Comparison of ENCODE assay signal across 17 cellular contexts in the genomic region with DNA sequence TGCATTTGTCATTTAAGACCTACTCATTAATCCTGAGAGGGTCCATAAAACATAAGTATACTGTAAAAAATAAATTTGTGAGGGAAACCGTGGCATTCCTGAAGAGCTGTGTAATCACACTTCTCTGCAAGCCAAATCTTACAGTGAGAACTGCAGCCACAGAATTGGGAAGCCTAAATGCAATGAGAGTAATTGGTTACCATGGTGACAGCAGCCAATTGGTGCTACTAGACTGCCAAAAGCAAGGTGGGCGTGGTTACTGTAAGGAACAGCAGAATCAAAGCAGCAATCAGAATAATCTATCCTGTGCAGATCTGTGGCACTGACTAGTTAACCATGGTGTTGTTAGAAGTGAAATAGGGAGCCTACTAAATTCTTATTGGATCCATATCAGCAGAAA.
A peak's percentile ranks its signal among the peaks of the same experiment; 100 is the strongest.
DNase-seq lines count a peak whose midpoint lies in the region; ATAC-seq and TF ChIP-seq lines count a peak whose summit lies in the region.
"Had no signal": no experiment of that assay in that cellular context is flagged by ENCODE, and none has a peak within 500 bp of the region (broad histone marks: within the 10 kb centered on the region; RNA-seq: fewer than 3 reads in every experiment).

No MANE protein-coding gene starts in this region.

- H3K27ac ChIP-seq in SK-N-SH (ENCODE audit: low read depth in 2 of 2, low read length in 1 of 2), result no peak overlapping the region
- no peak overlapping the region for H3K27ac ChIP-seq in Karpas-422 (ENCODE audit: low read length)
- no peak overlapping the region for H3K27ac ChIP-seq in upper lobe of right lung
- H3K27ac ChIP-seq: body of pancreas, pancreas had no signal

- H3K9me3 ChIP-seq in SK-N-SH (no peaks in the 10 kb centered on the region), NT2/D1 (ENCODE audit: insufficient read depth, low read length) (peaks cover 10% of the 10 kb centered on the region), Karpas-422 (ENCODE audit: low read length) (peaks cover 20% of the 10 kb centered on the region), upper lobe of right lung (no peaks in the 10 kb centered on the region)
- H3K9me3 ChIP-seq: body of pancreas, pancreas had no signal

- H2AFZ ChIP-seq in SK-N-SH (ENCODE audit: low read depth) (no peak overlapping the region), Karpas-422 (ENCODE audit: low read length) (no peak overlapping the region)

- no peak overlapping the region for H3K4me3 ChIP-seq in SK-N-SH (ENCODE audit: low read depth in 2 of 2, low read length in 1 of 2)
- no peak overlapping the region for H3K4me3 ChIP-seq in NT2/D1 (ENCODE audit: insufficient read length, low read depth)
- no peak overlapping the region for H3K4me3 ChIP-seq in Karpas-422 (ENCODE audit: low read length)
- no peak overlapping the region for H3K4me3 ChIP-seq in upper lobe of right lung
- H3K4me3 ChIP-seq: body of pancreas, pancreas had no signal

- CTCF ChIA-PET in SK-N-SH (lab: Yijun Ruan, JAX), result no interaction called here

- H3K79me2 ChIP-seq in SK-N-SH (ENCODE audit: insufficient read depth) (no peaks in the 10 kb centered on the region), Karpas-422 (ENCODE audit: low read length) (no peaks in the 10 kb centered on the region)

- H3F3A ChIP-seq in SK-N-SH (replicated peaks; ENCODE audit: insufficient read depth), result no peaks in the 10 kb centered on the region

- TF ChIP-seq RAD21 in SK-N-SH (IDR thresholded peaks at IDR 0.05; ENCODE audit: low read length), result no peak

- no peak overlapping the region for H3K9ac ChIP-seq in SK-N-SH
- no peak overlapping the region for H3K9ac ChIP-seq in NT2/D1 (ENCODE audit: insufficient read length, low read depth)
- no peak overlapping the region for H3K9ac ChIP-seq in Karpas-422 (ENCODE audit: low read length)

- POLR2A ChIA-PET in SK-N-SH (lab: Yijun Ruan, JAX), result no interaction called here

- H4K20me1 ChIP-seq in SK-N-SH (ENCODE audit: insufficient read depth), result no peaks in the 10 kb centered on the region
- H4K20me1 ChIP-seq in Karpas-422 (ENCODE audit: insufficient read depth, low read depth, low read length), result no peaks in the 10 kb centered on the region

- no peak overlapping the region for H3K4me2 ChIP-seq in SK-N-SH
- no peak overlapping the region for H3K4me2 ChIP-seq in Karpas-422 (ENCODE audit: low read depth, low read length, poor library complexity, severe bottlenecking)

- H3K9me2 ChIP-seq in SK-N-SH (no peaks in the 10 kb centered on the region), Karpas-422 (replicated peaks; ENCODE audit: insufficient read depth, low read length) (no peaks in the 10 kb centered on the region)

- H3K36me3 ChIP-seq in SK-N-SH (replicated peaks in 1 of 2; ENCODE audit: control insufficient read depth in 1 of 2, insufficient read depth in 2 of 2, low read length in 1 of 2), result no peaks in the 10 kb centered on the region
- no peaks in the 10 kb centered on the region for H3K36me3 ChIP-seq in NT2/D1 (ENCODE audit: insufficient read depth, insufficient read length, low read length)
- no peaks in the 10 kb centered on the region for H3K36me3 ChIP-seq in Karpas-422 (ENCODE audit: insufficient read depth, low read length)
- H3K36me3 ChIP-seq in upper lobe of right lung, result no peaks in the 10 kb centered on the region
- H3K36me3 ChIP-seq: pancreas had no signal

- H3K27me3 ChIP-seq in SK-N-SH (ENCODE audit: insufficient read depth) (no peaks in the 10 kb centered on the region), NT2/D1 (ENCODE audit: insufficient read depth, insufficient read length) (no peaks in the 10 kb centered on the region), Karpas-422 (ENCODE audit: low read length) (no peaks in the 10 kb centered on the region), upper lobe of right lung (no peaks in the 10 kb centered on the region)
- H3K27me3 ChIP-seq: body of pancreas, pancreas had no signal

- peak; percentile 9 for DNase-seq in SK-N-SH
- DNase-seq in NT2/D1 (ENCODE audit: low read depth, low spot score), result peak; percentile 13
- DNase-seq in fibroblast of peridontal ligament (ENCODE audit: extremely low read depth), result peak; percentile 96
- DNase-seq in Karpas-422, result no peak
- DNase-seq in occipital lobe (lab: John Stamatoyannopoulos, UW), result no peak
- DNase-seq in SKM-1 (lab: John Stamatoyannopoulos, UW; ENCODE audit: unreplicated experiment), result no peak
- DNase-seq in upper lobe of right lung, result no peak
- DNase-seq: activated CD4-positive, alpha-beta T cell treated with anti-CD3 and anti-CD28 coated beads, Interleukin-2, amount 50 U/mL, for 48 hours; body of pancreas; Calu3; kidney; MV-4-11; pancreas; stimulated activated CD4-positive, alpha-beta T cell treated with anti-CD3 and anti-CD28 coated beads, Interleukin-12 subunit alpha, Interleukin-12 subunit beta, amount 100 ng/mL, for 4 hours; T-helper 9 cell had no signal

- TF ChIP-seq EP300 in SK-N-SH (IDR thresholded peaks at IDR 0.05; ENCODE audit: borderline replicate concordance in 1 of 2, low read depth in 1 of 2, low read length in 1 of 2), result no peak

- intact Hi-C loops in upper lobe of right lung (cut with DNase I), result no loop called here

- H3K4me1 ChIP-seq in SK-N-SH (ENCODE audit: control insufficient read depth in 1 of 2, insufficient read depth in 2 of 2, low read depth in 1 of 2, low read length in 1 of 2), result no peaks in the 10 kb centered on the region
- no peaks in the 10 kb centered on the region for H3K4me1 ChIP-seq in NT2/D1 (ENCODE audit: insufficient read depth, insufficient read length)
- H3K4me1 ChIP-seq in Karpas-422 (ENCODE audit: low read length), result no peaks in the 10 kb centered on the region
- no peaks in the 10 kb centered on the region for H3K4me1 ChIP-seq in upper lobe of right lung
- H3K4me1 ChIP-seq: pancreas had no signal

- TF ChIP-seq CTCF in SK-N-SH (IDR thresholded peaks at IDR 0.05) (no peak), upper lobe of right lung (IDR thresholded peaks at IDR 0.05) (no peak)

- ATAC-seq in SK-N-SH treated with all-trans-retinoic acid at 6 μM for 48 hours, result no peak
- no peak for ATAC-seq in upper lobe of right lung
- ATAC-seq: body of pancreas, HCT116, pancreas had no signal

- 27% methylated on average over 2 of the region's 2 CpGs for WGBS in SK-N-SH (ENCODE audit: low lambda C conversion rate)

TF ChIP-seq in SK-N-SH, 30 proteins besides CTCF, POLR2A, EP300 and RAD21 (continues in another document):
- TF ChIP-seq TEAD4 (IDR thresholded peaks at IDR 0.05; ENCODE audit: borderline replicate concordance, insufficient read depth) (no peak), EZH2phosphoT487 (IDR thresholded peaks at IDR 0.05; ENCODE audit: borderline replicate concordance, low read depth) (no peak), GABPA (IDR thresholded peaks at IDR 0.05; ENCODE audit: low read depth) (no peak), MEF2A (IDR thresholded peaks at IDR 0.05; ENCODE audit: borderline replicate concordance, low read depth) (no peak), YY1 (IDR thresholded peaks at IDR 0.05; ENCODE audit: low read depth) (no peak), NFIC (IDR thresholded peaks at IDR 0.05; ENCODE audit: borderline replicate concordance) (no peak), NRF1 (IDR thresholded peaks at IDR 0.05; ENCODE audit: low read depth, low read length) (no peak), SIN3A (IDR thresholded peaks at IDR 0.05; ENCODE audit: borderline replicate concordance, low read depth, low read length) (no peak), ELF1 (IDR thresholded peaks at IDR 0.05) (no peak)
- TF ChIP-seq, protein P1, sequence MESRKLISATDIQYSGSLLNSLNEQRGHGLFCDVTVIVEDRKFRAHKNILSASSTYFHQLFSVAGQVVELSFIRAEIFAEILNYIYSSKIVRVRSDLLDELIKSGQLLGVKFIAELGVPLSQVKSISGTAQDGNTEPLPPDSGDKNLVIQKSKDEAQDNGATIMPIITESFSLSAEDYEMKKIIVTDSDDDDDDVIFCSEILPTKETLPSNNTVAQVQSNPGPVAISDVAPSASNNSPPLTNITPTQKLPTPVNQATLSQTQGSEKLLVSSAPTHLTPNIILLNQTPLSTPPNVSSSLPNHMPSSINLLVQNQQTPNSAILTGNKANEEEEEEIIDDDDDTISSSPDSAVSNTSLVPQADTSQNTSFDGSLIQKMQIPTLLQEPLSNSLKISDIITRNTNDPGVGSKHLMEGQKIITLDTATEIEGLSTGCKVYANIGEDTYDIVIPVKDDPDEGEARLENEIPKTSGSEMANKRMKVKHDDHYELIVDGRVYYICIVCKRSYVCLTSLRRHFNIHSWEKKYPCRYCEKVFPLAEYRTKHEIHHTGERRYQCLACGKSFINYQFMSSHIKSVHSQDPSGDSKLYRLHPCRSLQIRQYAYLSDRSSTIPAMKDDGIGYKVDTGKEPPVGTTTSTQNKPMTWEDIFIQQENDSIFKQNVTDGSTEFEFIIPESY (IDR thresholded peaks at IDR 0.05; ENCODE audit: borderline replicate concordance, low read depth), result no peak

TF ChIP-seq in SK-N-SH treated with all-trans-retinoic acid at 6 μM for 48 hours, 23 proteins besides CTCF, POLR2A, EP300 and RAD21 (continues in another document):
- TF ChIP-seq ZFP30 (CRISPR knock-in tag; IDR thresholded peaks at IDR 0.05), result no peak
- TF ChIP-seq, protein P2, sequence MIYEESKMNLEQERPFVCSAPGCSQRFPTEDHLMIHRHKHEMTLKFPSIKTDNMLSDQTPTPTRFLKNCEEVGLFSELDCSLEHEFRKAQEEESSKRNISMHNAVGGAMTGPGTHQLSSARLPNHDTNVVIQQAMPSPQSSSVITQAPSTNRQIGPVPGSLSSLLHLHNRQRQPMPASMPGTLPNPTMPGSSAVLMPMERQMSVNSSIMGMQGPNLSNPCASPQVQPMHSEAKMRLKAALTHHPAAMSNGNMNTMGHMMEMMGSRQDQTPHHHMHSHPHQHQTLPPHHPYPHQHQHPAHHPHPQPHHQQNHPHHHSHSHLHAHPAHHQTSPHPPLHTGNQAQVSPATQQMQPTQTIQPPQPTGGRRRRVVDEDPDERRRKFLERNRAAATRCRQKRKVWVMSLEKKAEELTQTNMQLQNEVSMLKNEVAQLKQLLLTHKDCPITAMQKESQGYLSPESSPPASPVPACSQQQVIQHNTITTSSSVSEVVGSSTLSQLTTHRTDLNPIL (CRISPR knock-in tag; IDR thresholded peaks at IDR 0.05; ENCODE audit: low read depth), result no peak

Comparison
In these comparisons a context has a peak if more than half of its experiments do, and no peak if none do; other contexts are left out.
1. DNase-seq: peak in SK-N-SH (single experiment), NT2/D1 (single experiment) and fibroblast of peridontal ligament (single experiment); none in Karpas-422 (single experiment), occipital lobe (single experiment), SKM-1 (single experiment) and upper lobe of right lung (single experiment).